ENCODE assay signal across 6 cellular contexts in the genomic region with DNA sequence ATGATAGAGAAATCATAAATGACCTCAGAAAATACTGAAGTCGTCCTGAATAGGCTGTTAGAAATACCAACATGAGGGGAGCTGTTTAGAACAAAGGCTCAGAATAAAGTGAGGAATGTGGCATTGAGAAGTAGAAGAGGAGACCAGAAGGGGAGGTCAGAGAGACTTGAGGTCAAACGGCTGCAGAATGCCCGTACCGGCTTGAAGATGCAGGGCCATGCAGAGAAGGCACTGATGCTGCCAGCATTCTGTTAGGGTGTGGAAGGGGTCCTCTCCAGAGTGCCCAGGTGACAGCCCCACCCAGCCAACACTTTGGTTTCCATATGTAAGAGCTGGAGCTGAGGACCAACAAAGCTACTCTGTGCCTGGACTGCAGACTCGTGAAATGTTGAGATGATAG.
"Had no signal": no experiment of that assay in that cellular context is flagged by ENCODE, and none has a peak within 500 bp of the region (broad histone marks: within the 10 kb centered on the region; RNA-seq: fewer than 3 reads in every experiment).

No MANE protein-coding gene starts in this region.

- ATAC-seq: HepG2, K562 had no signal

- H3K27ac ChIP-seq: HL-60 had no signal

- H3K4me3 ChIP-seq: K562 had no signal

- DNase-seq: IMR-90, KBM-7, KG1 had no signal
